ENCODE assay signal across 27 cellular contexts in the genomic region with DNA sequence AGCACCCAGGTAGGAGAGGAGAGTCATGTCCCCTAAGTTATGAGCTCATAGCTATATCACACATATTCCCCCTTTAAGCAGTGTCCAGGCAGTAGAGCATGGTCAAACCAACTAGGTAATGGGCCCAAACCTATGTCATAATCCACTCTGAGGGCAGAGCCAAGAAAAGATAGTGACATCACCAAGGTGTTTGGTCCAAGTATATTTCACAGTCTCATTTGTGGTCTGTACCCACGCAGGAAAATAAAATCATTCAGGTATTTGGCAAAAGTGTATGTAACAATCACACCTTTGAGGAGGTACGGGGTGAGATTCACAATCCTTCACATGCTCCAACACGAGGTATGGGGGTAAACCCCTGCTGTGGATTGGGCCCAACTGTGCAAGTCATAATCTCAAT.
"Had no signal": no experiment of that assay in that cellular context is flagged by ENCODE, and none has a peak within 500 bp of the region (broad histone marks: within the 10 kb centered on the region; RNA-seq: fewer than 3 reads in every experiment).

No MANE protein-coding gene starts in this region.

- H3K27ac ChIP-seq: colonic mucosa, coronary artery, dorsolateral prefrontal cortex, epithelial cell of prostate, esophagus squamous epithelium, foreskin keratinocyte, gastrocnemius medialis, gastroesophageal sphincter, heart left ventricle, heart right ventricle had no signal

- H3K36me3 ChIP-seq: colonic mucosa, esophagus squamous epithelium, gastrocnemius medialis, gastroesophageal sphincter, heart left ventricle, heart right ventricle had no signal

- H3K9me3 ChIP-seq: colonic mucosa, gastrocnemius medialis had no signal

- H3K4me1 ChIP-seq: colonic mucosa, esophagus squamous epithelium, foreskin keratinocyte, gastrocnemius medialis, gastroesophageal sphincter, heart left ventricle, heart right ventricle had no signal

- H3K4me3 ChIP-seq: colonic mucosa, coronary artery, dorsolateral prefrontal cortex, esophagus squamous epithelium, gastrocnemius medialis, gastroesophageal sphincter, heart left ventricle, heart right ventricle had no signal

- ATAC-seq: effector memory CD8-positive, alpha-beta T cell; esophagus mucosa; foreskin keratinocyte; gastrocnemius medialis; gastroesophageal sphincter; heart left ventricle; heart right ventricle had no signal

- FAIRE-seq: colon, endometrium, endothelial cell of umbilical vein, frontal cortex had no signal

- H3K27me3 ChIP-seq: colonic mucosa, esophagus squamous epithelium, foreskin keratinocyte, gastrocnemius medialis, heart left ventricle had no signal

- DNase-seq: colonic mucosa; cortex of kidney; dermis blood vessel endothelial cell; dorsolateral prefrontal cortex; effector CD4-positive, alpha-beta T cell; effector CD8-positive, alpha-beta T cell; effector memory CD4-positive, alpha-beta T cell; effector memory CD8-positive, alpha-beta T cell; endodermal cell; erythroblast; esophagus squamous epithelium; foreskin fibroblast; foreskin keratinocyte; foreskin melanocyte; gastrocnemius medialis; glutamatergic neuron; head of caudate nucleus; heart left ventricle; heart right ventricle had no signal
